In the genomic region with DNA sequence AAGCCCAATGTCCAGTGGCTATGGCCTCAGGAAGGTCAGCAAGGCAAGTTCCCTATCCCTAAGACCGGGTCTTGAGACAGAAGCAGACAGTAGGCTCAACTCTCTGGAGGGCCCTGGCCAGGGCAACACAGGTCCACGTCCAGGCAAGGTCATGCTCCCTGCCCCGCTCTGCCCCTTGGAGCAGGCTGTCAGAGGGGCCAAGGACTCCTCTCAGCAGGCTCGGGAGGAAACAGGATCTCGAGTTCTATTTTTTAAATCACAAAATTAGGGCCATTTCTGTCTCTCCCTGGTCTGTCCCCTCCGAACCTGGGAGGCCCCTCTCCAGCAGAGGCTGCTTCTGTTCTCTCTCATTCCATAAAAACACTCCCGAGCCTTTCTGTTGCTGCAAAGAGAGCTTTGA, we compare ENCODE assay signal across 20 cellular contexts. TPM values are rescaled to one million over a fixed set of nuclear protein-coding genes. Genes with fewer than 3 reads are reported as not detected.
DNase-seq lines count a peak whose midpoint lies in the region; ATAC-seq and TF ChIP-seq lines count a peak whose summit lies in the region.
"Had no signal": no experiment of that assay in that cellular context is flagged by ENCODE, and none has a peak within 500 bp of the region (broad histone marks: within the 10 kb centered on the region; RNA-seq: fewer than 3 reads in every experiment).

No MANE protein-coding gene starts in this region.

- H3K4me1 ChIP-seq in osteoblast (ENCODE audit: insufficient read depth, low read length): no peaks in the 10 kb centered on the region
- no peaks in the 10 kb centered on the region for H3K4me1 ChIP-seq in aorta (ENCODE audit: control insufficient read depth in 1 of 2, insufficient read depth in 2 of 2, low read length in 2 of 2)
- H3K4me1 ChIP-seq: Caco-2, SJCRH30 had no signal

- H3K27ac ChIP-seq in osteoblast (ENCODE audit: low read depth, low read length) (no peak overlapping the region), aorta (ENCODE audit: low read depth in 1 of 2, low read length in 2 of 2) (no peak overlapping the region)
- H3K27ac ChIP-seq: 22Rv1, SJCRH30 had no signal

- ATAC-seq in Right ventricle myocardium inferior (no peak), aorta (ENCODE audit: low FRiP score) (no peak), GM18868 (IDR thresholded peaks at IDR 0.05; ENCODE audit: unreplicated experiment) (no peak)
- ATAC-seq: PC-3 had no signal

- peak overlapping the region; percentile 8 for H3K27ac Mint-ChIP-seq in glutamatergic neuron (ENCODE audit: unreplicated experiment)
- H3K27ac Mint-ChIP-seq: CD4-positive, CD25-positive, alpha-beta regulatory T cell had no signal

- WGBS in aorta, 2 donors: 20 to 27% methylated on average over 7 of the region's 7 CpGs

- peaks cover 29% of the 10 kb centered on the region for H3K27me3 ChIP-seq in osteoblast (ENCODE audit: insufficient read depth, low read length)
- H3K27me3 ChIP-seq in aorta (ENCODE audit: control insufficient read depth in 1 of 2, insufficient read depth in 2 of 2, low read length in 1 of 2): no peaks in the 10 kb centered on the region

- TF ChIP-seq CTCF in glutamatergic neuron (IDR thresholded peaks at IDR 0.05; ENCODE audit: partially characterized antibody, unreplicated experiment) (no peak), osteoblast (IDR thresholded peaks at IDR 0.05; ENCODE audit: extremely low read depth, low read depth, low read length) (no peak)

- H3K9me3 ChIP-seq in osteoblast (ENCODE audit: low read depth, low read length): no peaks in the 10 kb centered on the region
- H3K9me3 ChIP-seq in aorta (ENCODE audit: control insufficient read depth, low read length): no peaks in the 10 kb centered on the region
- H3K9me3 ChIP-seq: Caco-2, SJCRH30 had no signal

- peaks cover 23% of the 10 kb centered on the region for H3K4me1 Mint-ChIP-seq in glutamatergic neuron (ENCODE audit: low read depth, unreplicated experiment)
- H3K4me1 Mint-ChIP-seq: CD4-positive, CD25-positive, alpha-beta regulatory T cell had no signal

- H2AFZ ChIP-seq in osteoblast (ENCODE audit: low read length): no peak overlapping the region

- H3K36me3 ChIP-seq in osteoblast (ENCODE audit: insufficient read depth, low read length): no peaks in the 10 kb centered on the region
- no peaks in the 10 kb centered on the region for H3K36me3 ChIP-seq in aorta (ENCODE audit: control insufficient read depth in 1 of 2, insufficient read depth in 2 of 2, low read length in 1 of 2)
- H3K36me3 ChIP-seq: SJCRH30 had no signal

- peaks cover 6% of the 10 kb centered on the region for H3K9me3 Mint-ChIP-seq in glutamatergic neuron (ENCODE audit: unreplicated experiment)

- no peak overlapping the region for H3K4me3 ChIP-seq in osteoblast (ENCODE audit: insufficient read depth, low read length)
- H3K4me3 ChIP-seq in aorta (ENCODE audit: low read length in 2 of 2): no peak overlapping the region
- H3K4me3 ChIP-seq: SJCRH30 had no signal

- H3K4me3 Mint-ChIP-seq in glutamatergic neuron (ENCODE audit: unreplicated experiment): no peak overlapping the region
- H3K4me3 Mint-ChIP-seq: CD4-positive, CD25-positive, alpha-beta regulatory T cell had no signal

- no peaks in the 10 kb centered on the region for H3K36me3 Mint-ChIP-seq in glutamatergic neuron (ENCODE audit: unreplicated experiment)
- H3K36me3 Mint-ChIP-seq: CD4-positive, CD25-positive, alpha-beta regulatory T cell had no signal

- H4K20me1 ChIP-seq in osteoblast (ENCODE audit: insufficient read depth, low read length): no peaks in the 10 kb centered on the region

- peak overlapping the region; percentile 51 for H3K4me2 ChIP-seq in osteoblast (ENCODE audit: insufficient read depth, low read length)

- H3K27me3 Mint-ChIP-seq in glutamatergic neuron (ENCODE audit: unreplicated experiment): peaks cover 4% of the 10 kb centered on the region

- intact Hi-C loops in Right ventricle myocardium inferior (cut with DNase I) (no loop called here), cardiac septum (cut with DNase I) (no loop called here), aorta (cut with DNase I) (no loop called here)

- peak; percentile 53 for DNase-seq in Right ventricle myocardium inferior (ENCODE audit: missing footprints)
- no peak for DNase-seq in cardiac septum (ENCODE audit: low spot score)
- no peak for DNase-seq in glutamatergic neuron
- DNase-seq in osteoblast (ENCODE audit: insufficient read length, low spot score, missing footprints): peak; percentile 68
- DNase-seq in aorta: peak; percentile 9 to 32
- DNase-seq in HuH-7.5 (ENCODE audit: low spot score): no peak
- no peak for DNase-seq in NCI-H345 (lab: John Stamatoyannopoulos, UW)
- DNase-seq: Caco-2; CD4-positive, CD25-positive, alpha-beta regulatory T cell; GOT3; KG1; NCI-H187; NCI-H524; NCI-H82; PC-3; RPMI8226; SJCRH30 had no signal

- H3K79me2 ChIP-seq in osteoblast (ENCODE audit: insufficient read depth, low read length): no peaks in the 10 kb centered on the region

RNA-seq across cellular contexts. Expression of gene FCN1, which starts 24.3 kb away (rescaled TPM):
- total RNA-seq in Right ventricle myocardium inferior: 5.7 TPM
- total RNA-seq in cardiac septum: 5.3 TPM
- not detected for total RNA-seq in glutamatergic neuron (ENCODE audit: unreplicated experiment)
- total RNA-seq in osteoblast: not detected in 2 replicates
- total RNA-seq in aorta: 10 to 100 TPM; 10.0 to 14.4 TPM
- 1 to 10 TPM in 1 of 2 donors, under 1 TPM in 1; 0.97 to 2.0 TPM for polyA plus RNA-seq in aorta
- total RNA-seq: Caco-2; CD4-positive, CD25-positive, alpha-beta regulatory T cell; PC-3; SJCRH30 had no signal
- polyA plus RNA-seq: AG04450 had no signal

Comparison
In these comparisons a context has a peak if more than half of its experiments do, and no peak if none do; other contexts are left out.
1. DNase-seq: peak in Right ventricle myocardium inferior (single experiment), osteoblast (single experiment) and aorta (2 of 2); none in cardiac septum (single experiment), glutamatergic neuron (single experiment), HuH-7.5 (single experiment) and NCI-H345 (single experiment).